Comparison of ENCODE assay signal across 18 cellular contexts in genomic region chr3:108036401-108036800, GRCh38. TPM values are rescaled to one million over a fixed set of nuclear protein-coding genes. Genes with fewer than 3 reads are reported as not detected.
DNase-seq lines count a peak whose midpoint lies in the region; ATAC-seq and TF ChIP-seq lines count a peak whose summit lies in the region.
"Had no signal": no experiment of that assay in that cellular context is flagged by ENCODE, and none has a peak within 500 bp of the region (broad histone marks: within the 10 kb centered on the region; RNA-seq: fewer than 3 reads in every experiment).

No MANE protein-coding gene starts in this region.

- H3K9me3 Mint-ChIP-seq in central memory CD8-positive, alpha-beta T cell, result no peaks in the 10 kb centered on the region
- H3K9me3 Mint-ChIP-seq in naive B cell, result no peaks in the 10 kb centered on the region
- H3K9me3 Mint-ChIP-seq: CD4-positive, CD25-positive, alpha-beta regulatory T cell had no signal

- H3K27me3 Mint-ChIP-seq in central memory CD8-positive, alpha-beta T cell, result no peaks in the 10 kb centered on the region
- H3K27me3 Mint-ChIP-seq in naive B cell, result no peaks in the 10 kb centered on the region
- H3K27me3 Mint-ChIP-seq: CD4-positive, CD25-positive, alpha-beta regulatory T cell had no signal

- H3K36me3 Mint-ChIP-seq in central memory CD8-positive, alpha-beta T cell (ENCODE audit: insufficient read depth), result peaks cover 11% of the 10 kb centered on the region
- H3K36me3 Mint-ChIP-seq in naive B cell, result peaks cover 7 to 14% of the 10 kb centered on the region in 2 donors

- H3K4me3 ChIP-seq in AG10803 (ENCODE audit: low read length), result no peak overlapping the region
- H3K4me3 ChIP-seq: cardiac muscle cell, heart left ventricle had no signal

- TF ChIP-seq CTCF in AG10803 (conservative IDR thresholded peaks at IDR 0.05; ENCODE audit: low read length), result no peak

- DNase-seq in AG10803 (ENCODE audit: low read depth) (peak; percentile 54), EH (ENCODE audit: low read depth) (peak; percentile 7), naive B cell (no peak), cerebellar cortex (ENCODE audit: low spot score) (no peak), SKM-1 treated with dmso at 0.1 percent for 144 hours (lab: John Stamatoyannopoulos, UW; ENCODE audit: unreplicated experiment) (no peak), NCI-H1694 (lab: John Stamatoyannopoulos, UW) (no peak)
- no peak for DNase-seq in central memory CD8-positive, alpha-beta T cell (ENCODE audit: low spot score in 2 of 2)
- DNase-seq: activated naive CD4-positive, alpha-beta T cell treated with Interleukin-2 at 50 U/mL for 16 hours; activated T-cell treated with anti-CD3 and anti-CD28 coated beads, Interleukin-2, amount 50 U/mL, for 1 hour; CD4-positive, CD25-positive, alpha-beta regulatory T cell; DMS153; heart left ventricle; NCI-H1436 treated with DMSO at 0.1 percent for 48 hours; NCI-H526; nucleus accumbens; SHP77 treated with DMSO at 0.1 percent for 48 hours had no signal

- peaks cover 5% of the 10 kb centered on the region for H3K4me1 Mint-ChIP-seq in central memory CD8-positive, alpha-beta T cell
- H3K4me1 Mint-ChIP-seq in naive B cell, result peaks cover 26 to 42% (median 34%) of the 10 kb centered on the region in 3 donors

- H3K4me3 Mint-ChIP-seq in central memory CD8-positive, alpha-beta T cell, result no peak overlapping the region
- peak overlapping the region in 3 of 8 donors; percentile 48 to 62 (median 51) for H3K4me3 Mint-ChIP-seq in naive B cell
- H3K4me3 Mint-ChIP-seq: CD4-positive, CD25-positive, alpha-beta regulatory T cell had no signal

- H3K27ac Mint-ChIP-seq in central memory CD8-positive, alpha-beta T cell (ENCODE audit: low read depth), result peak overlapping the region; percentile 6
- H3K27ac Mint-ChIP-seq in naive B cell, result peak overlapping the region; percentile 63 to 94 (median 84)

- no peak for ATAC-seq in central memory CD8-positive, alpha-beta T cell (replicated peaks; ENCODE audit: extremely low read depth, poor library complexity, severe bottlenecking)
- no peak for ATAC-seq in naive B cell (ENCODE audit: low read depth in 2 of 2)
- ATAC-seq in GM21717 (IDR thresholded peaks at IDR 0.05; ENCODE audit: unreplicated experiment), result no peak

RNA-seq across cellular contexts. Expression of gene CD47, which starts 54.4 kb away (rescaled TPM):
- polyA plus RNA-seq in naive B cell (ENCODE audit: low read depth in 6 of 6), result 100 to 1,000 TPM; 219 to 439 (median 284) TPM

Comparison
In these comparisons a context has a peak if more than half of its experiments do, and no peak if none do; other contexts are left out.
1. DNase-seq: peak in AG10803 (single experiment) and EH (single experiment); none in central memory CD8-positive, alpha-beta T cell (0 of 2), naive B cell (single experiment), cerebellar cortex (single experiment), SKM-1 treated with dmso at 0.1 percent for 144 hours (single experiment) and NCI-H1694 (single experiment).